ENCODE assay signal across 29 cellular contexts in genomic region chr9:87531370-87532295, GRCh38. TPM values are rescaled to one million over a fixed set of nuclear protein-coding genes. Genes with fewer than 3 reads are reported as not detected.
DNase-seq lines count a peak whose midpoint lies in the region; ATAC-seq and TF ChIP-seq lines count a peak whose summit lies in the region.
"Had no signal": no experiment of that assay in that cellular context is flagged by ENCODE, and none has a peak within 500 bp of the region (broad histone marks: within the 10 kb centered on the region; RNA-seq: fewer than 3 reads in every experiment).

No MANE protein-coding gene starts in this region.

- DNase-seq in CD14-positive monocyte (ENCODE audit: low spot score) = no peak
- no peak for DNase-seq in WTC11 (ENCODE audit: low spot score)
- DNase-seq in left lobe of liver (ENCODE audit: low spot score) = no peak
- peak; percentile 40 for DNase-seq in retina
- no peak for DNase-seq in islet precursor cell
- DNase-seq in activated gamma-delta T cell treated with Interleukin-2 at 50 U/mL for 16 hours = no peak
- no peak for DNase-seq in GM10248 (ENCODE audit: extremely low spot score)
- DNase-seq: activated CD4-positive, alpha-beta T cell treated with anti-CD3 and anti-CD28 coated beads, Interleukin-2, amount 50 U/mL, for 48 hours; activated CD4-positive, CD25-positive, alpha-beta regulatory T cell treated with anti-CD3 and anti-CD28 coated beads, Interleukin-2, amount 50 U/mL, for 72 hours; activated naive CD4-positive, alpha-beta T cell; activated T-cell treated with anti-CD3 and anti-CD28 coated beads, Interleukin-2, amount 50 U/mL, for 72 hours; AML-193; dermis blood vessel endothelial cell; DMS 273 treated with DMSO at 0.1 percent for 48 hours; IMR-90; MV-4-11; NCI-H1436; NCI-H2081 treated with DMSO at 0.1 percent for 48 hours; NCI-H2227 treated with DMSO at 0.1 percent for 48 hours; NCI-H526; PC-9; stimulated activated CD4-positive, alpha-beta T cell treated with anti-CD3 and anti-CD28 coated beads, Interleukin-4, amount 100 ng/mL, for 4 hours; upper lobe of left lung had no signal

- H3K4me1 Mint-ChIP-seq in CD14-positive monocyte (peaks cover 41% of the 10 kb centered on the region), WTC11 (peaks cover 89% of the 10 kb centered on the region)
- H3K4me1 Mint-ChIP-seq: memory B cell; stimulated activated effector memory CD8-positive, alpha-beta T cell treated with anti-CD3 and anti-CD28 coated beads, Interleukin-12 subunit alpha, Interleukin-12 subunit beta, amount 100 ng/mL, for 72 hours had no signal

- H3K4me3 Mint-ChIP-seq in CD14-positive monocyte = no peak overlapping the region
- H3K4me3 Mint-ChIP-seq in WTC11 = peak overlapping the region; percentile 11; the same call in 1 of the 2 replicates
- H3K4me3 Mint-ChIP-seq: activated T-cell treated with anti-CD3 and anti-CD28 coated beads, Interleukin-2, amount 50 U/mL, for 72 hours; memory B cell; stimulated activated effector memory CD8-positive, alpha-beta T cell treated with anti-CD3 and anti-CD28 coated beads, Interleukin-12 subunit alpha, Interleukin-12 subunit beta, amount 100 ng/mL, for 72 hours; T-helper 1 cell treated with Interleukin-12 subunit alpha and Interleukin-12 subunit beta and Interleukin-4 antibody, amounts not matched to agents 30 μg/mL and 1 μg/mL, for 36 hours had no signal

- peak overlapping the region in 4 of 7 donors; percentile 4 to 34 (median 24) for H3K27ac Mint-ChIP-seq in CD14-positive monocyte
- H3K27ac Mint-ChIP-seq in WTC11 = peak overlapping the region; percentile 85
- H3K27ac Mint-ChIP-seq: activated T-cell treated with anti-CD3 and anti-CD28 coated beads, Interleukin-2, amount 50 U/mL, for 72 hours; memory B cell; stimulated activated effector memory CD8-positive, alpha-beta T cell treated with anti-CD3 and anti-CD28 coated beads, Interleukin-12 subunit alpha, Interleukin-12 subunit beta, amount 100 ng/mL, for 72 hours; T-helper 1 cell treated with Interleukin-12 subunit alpha and Interleukin-12 subunit beta and Interleukin-4 antibody, amounts not matched to agents 30 μg/mL and 1 μg/mL, for 36 hours had no signal

- ATAC-seq in WTC11 = no peak
- ATAC-seq in left lobe of liver = peak; percentile 56
- no peak for ATAC-seq in GM21786 (IDR thresholded peaks at IDR 0.05; ENCODE audit: unreplicated experiment)
- ATAC-seq: A549; activated T-cell treated with anti-CD3 and anti-CD28 coated beads, Interleukin-2, amount 50 U/mL, for 72 hours; SK-N-SH treated with all-trans-retinoic acid at 6 μM for 48 hours; stimulated activated effector memory CD8-positive, alpha-beta T cell treated with anti-CD3 and anti-CD28 coated beads, Interleukin-12 subunit alpha, Interleukin-12 subunit beta, amount 100 ng/mL, for 72 hours had no signal

- CTCF ChIA-PET in WTC11 (lab: Charles Lee) (interaction anchor here (0.8 kb wide), 1 partner anchor 15 kb away, joined by 3 read pairs; no protein-coding TSS in a partner anchor), GM10248 (lab: Yijun Ruan, JAX) (interaction anchor here (1.1 kb wide), 2 partner anchors 8 to 13 kb away, joined by 3 to 4 read pairs; no protein-coding TSS in a partner anchor)

- H3K9me3 Mint-ChIP-seq in CD14-positive monocyte = no peaks in the 10 kb centered on the region
- H3K9me3 Mint-ChIP-seq in WTC11 = no peaks in the 10 kb centered on the region
- H3K9me3 Mint-ChIP-seq: activated T-cell treated with anti-CD3 and anti-CD28 coated beads, Interleukin-2, amount 50 U/mL, for 72 hours; stimulated activated effector memory CD8-positive, alpha-beta T cell treated with anti-CD3 and anti-CD28 coated beads, Interleukin-12 subunit alpha, Interleukin-12 subunit beta, amount 100 ng/mL, for 72 hours; T-helper 1 cell treated with Interleukin-12 subunit alpha and Interleukin-12 subunit beta and Interleukin-4 antibody, amounts not matched to agents 30 μg/mL and 1 μg/mL, for 36 hours had no signal

- POLR2A ChIA-PET in WTC11 (lab: Charles Lee) (interaction anchor here (0.5 kb wide), 1 partner anchor 9 kb away, joined by 6 read pairs; no protein-coding TSS in a partner anchor), GM10248 (lab: Yijun Ruan, JAX) (no interaction called here)

- H3K36me3 Mint-ChIP-seq in CD14-positive monocyte (peaks cover 28 to 39% of the 10 kb centered on the region in 2 donors), WTC11 (peaks cover 3% of the 10 kb centered on the region; the same call in 1 of the 2 replicates)
- H3K36me3 Mint-ChIP-seq: memory B cell; stimulated activated effector memory CD8-positive, alpha-beta T cell treated with anti-CD3 and anti-CD28 coated beads, Interleukin-12 subunit alpha, Interleukin-12 subunit beta, amount 100 ng/mL, for 72 hours had no signal

- TF ChIP-seq CTCF in CD14-positive monocyte (IDR thresholded peaks at IDR 0.05) (no peak), WTC11 (IDR thresholded peaks at IDR 0.05) (no peak), GM10248 (IDR thresholded peaks at IDR 0.05; ENCODE audit: control extremely low read depth, extremely low read depth, low read depth, missing control alignments) (no peak)

- intact Hi-C loops in CD14-positive monocyte (cut with micrococcal nuclease) = no loop called here

- H3K27me3 Mint-ChIP-seq in CD14-positive monocyte (ENCODE audit: low read depth in 3 of 3) = peaks cover 0 to 2% (median 2%) of the 10 kb centered on the region in 3 donors
- H3K27me3 Mint-ChIP-seq in WTC11 (ENCODE audit: low read depth) = no peaks in the 10 kb centered on the region
- H3K27me3 Mint-ChIP-seq: memory B cell had no signal

TF ChIP-seq in WTC11, 78 proteins besides CTCF, POLR2A, EP300 and RAD21:
- TF ChIP-seq IRF1 (CRISPR knock-in tag; IDR thresholded peaks at IDR 0.05) = no peak
- TF ChIP-seq NFYB (CRISPR knock-in tag; conservative IDR thresholded peaks at IDR 0.05; ENCODE audit: low read depth) = no peak
- no peak for TF ChIP-seq NR2C2 (CRISPR knock-in tag; IDR thresholded peaks at IDR 0.05)

RNA-seq across cellular contexts. Expression of gene DAPK1, which starts 34.0 kb away (rescaled TPM):
- polyA plus RNA-seq in CD14-positive monocyte = 10 to 100 TPM; 24.1 to 44.4 TPM
- total RNA-seq in WTC11 (2021) = 127 to 130 TPM (median 129 TPM) in 3 replicates
- 58.0 TPM for total RNA-seq in left lobe of liver
